Comparison of ENCODE assay signal across 1 cellular context in genomic region chr17:4933646-4934045, GRCh38.
TF ChIP-seq lines count a peak whose summit lies in the region.

No MANE protein-coding gene starts in this region.

TF ChIP-seq in HCT116, 20 proteins besides CTCF, POLR2A, EP300 and RAD21:
- TF ChIP-seq, protein P1, sequence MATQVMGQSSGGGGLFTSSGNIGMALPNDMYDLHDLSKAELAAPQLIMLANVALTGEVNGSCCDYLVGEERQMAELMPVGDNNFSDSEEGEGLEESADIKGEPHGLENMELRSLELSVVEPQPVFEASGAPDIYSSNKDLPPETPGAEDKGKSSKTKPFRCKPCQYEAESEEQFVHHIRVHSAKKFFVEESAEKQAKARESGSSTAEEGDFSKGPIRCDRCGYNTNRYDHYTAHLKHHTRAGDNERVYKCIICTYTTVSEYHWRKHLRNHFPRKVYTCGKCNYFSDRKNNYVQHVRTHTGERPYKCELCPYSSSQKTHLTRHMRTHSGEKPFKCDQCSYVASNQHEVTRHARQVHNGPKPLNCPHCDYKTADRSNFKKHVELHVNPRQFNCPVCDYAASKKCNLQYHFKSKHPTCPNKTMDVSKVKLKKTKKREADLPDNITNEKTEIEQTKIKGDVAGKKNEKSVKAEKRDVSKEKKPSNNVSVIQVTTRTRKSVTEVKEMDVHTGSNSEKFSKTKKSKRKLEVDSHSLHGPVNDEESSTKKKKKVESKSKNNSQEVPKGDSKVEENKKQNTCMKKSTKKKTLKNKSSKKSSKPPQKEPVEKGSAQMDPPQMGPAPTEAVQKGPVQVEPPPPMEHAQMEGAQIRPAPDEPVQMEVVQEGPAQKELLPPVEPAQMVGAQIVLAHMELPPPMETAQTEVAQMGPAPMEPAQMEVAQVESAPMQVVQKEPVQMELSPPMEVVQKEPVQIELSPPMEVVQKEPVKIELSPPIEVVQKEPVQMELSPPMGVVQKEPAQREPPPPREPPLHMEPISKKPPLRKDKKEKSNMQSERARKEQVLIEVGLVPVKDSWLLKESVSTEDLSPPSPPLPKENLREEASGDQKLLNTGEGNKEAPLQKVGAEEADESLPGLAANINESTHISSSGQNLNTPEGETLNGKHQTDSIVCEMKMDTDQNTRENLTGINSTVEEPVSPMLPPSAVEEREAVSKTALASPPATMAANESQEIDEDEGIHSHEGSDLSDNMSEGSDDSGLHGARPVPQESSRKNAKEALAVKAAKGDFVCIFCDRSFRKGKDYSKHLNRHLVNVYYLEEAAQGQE (IDR thresholded peaks at IDR 0.05; ENCODE audit: low read depth) = no peak
- TF ChIP-seq ELF1 (IDR thresholded peaks at IDR 0.05; ENCODE audit: borderline replicate concordance, low read depth) (no peak), SIN3A (IDR thresholded peaks at IDR 0.05; ENCODE audit: low read depth) (no peak), TCF7L2 (IDR thresholded peaks at IDR 0.05; ENCODE audit: borderline replicate concordance, extremely low read depth, insufficient read depth, insufficient read length) (no peak), POLR2AphosphoS5 (IDR thresholded peaks at IDR 0.05; ENCODE audit: low read depth, low read length) (no peak), EGR1 (IDR thresholded peaks at IDR 0.05; ENCODE audit: low read depth) (no peak), CEBPB (IDR thresholded peaks at IDR 0.05; ENCODE audit: low read depth) (no peak)
- TF ChIP-seq, protein P2, sequence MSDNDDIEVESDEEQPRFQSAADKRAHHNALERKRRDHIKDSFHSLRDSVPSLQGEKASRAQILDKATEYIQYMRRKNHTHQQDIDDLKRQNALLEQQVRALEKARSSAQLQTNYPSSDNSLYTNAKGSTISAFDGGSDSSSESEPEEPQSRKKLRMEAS (IDR thresholded peaks at IDR 0.05) = no peak
- TF ChIP-seq, protein P3, sequence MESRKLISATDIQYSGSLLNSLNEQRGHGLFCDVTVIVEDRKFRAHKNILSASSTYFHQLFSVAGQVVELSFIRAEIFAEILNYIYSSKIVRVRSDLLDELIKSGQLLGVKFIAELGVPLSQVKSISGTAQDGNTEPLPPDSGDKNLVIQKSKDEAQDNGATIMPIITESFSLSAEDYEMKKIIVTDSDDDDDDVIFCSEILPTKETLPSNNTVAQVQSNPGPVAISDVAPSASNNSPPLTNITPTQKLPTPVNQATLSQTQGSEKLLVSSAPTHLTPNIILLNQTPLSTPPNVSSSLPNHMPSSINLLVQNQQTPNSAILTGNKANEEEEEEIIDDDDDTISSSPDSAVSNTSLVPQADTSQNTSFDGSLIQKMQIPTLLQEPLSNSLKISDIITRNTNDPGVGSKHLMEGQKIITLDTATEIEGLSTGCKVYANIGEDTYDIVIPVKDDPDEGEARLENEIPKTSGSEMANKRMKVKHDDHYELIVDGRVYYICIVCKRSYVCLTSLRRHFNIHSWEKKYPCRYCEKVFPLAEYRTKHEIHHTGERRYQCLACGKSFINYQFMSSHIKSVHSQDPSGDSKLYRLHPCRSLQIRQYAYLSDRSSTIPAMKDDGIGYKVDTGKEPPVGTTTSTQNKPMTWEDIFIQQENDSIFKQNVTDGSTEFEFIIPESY (IDR thresholded peaks at IDR 0.05; ENCODE audit: extremely low read depth, insufficient replicate concordance, low read length) = no peak
